In genomic region chr3:81394656-81395055, GRCh38 we compare ENCODE assay signal across 20 cellular contexts.
DNase-seq lines count a peak whose midpoint lies in the region; ATAC-seq and TF ChIP-seq lines count a peak whose summit lies in the region.
"Had no signal": no experiment of that assay in that cellular context is flagged by ENCODE, and none has a peak within 500 bp of the region (broad histone marks: within the 10 kb centered on the region; RNA-seq: fewer than 3 reads in every experiment).

No MANE protein-coding gene starts in this region.

- CTCF ChIA-PET in RWPE1 (lab: Yijun Ruan, JAX) = no interaction called here

- no peaks in the 10 kb centered on the region for H3K27me3 Mint-ChIP-seq in GM23338 (ENCODE audit: insufficient read depth, low read depth, poor library complexity)
- H3K27me3 Mint-ChIP-seq: IgD-negative memory B cell had no signal

- TF ChIP-seq POLR2A in spleen (IDR thresholded peaks at IDR 0.05) = no peak

- H3K27ac ChIP-seq in GM23338 (ENCODE audit: low read depth) (no peak overlapping the region), WERI-Rb-1 (peak overlapping the region; percentile 64), spleen (no peak overlapping the region), RWPE1 (no peak overlapping the region)
- H3K27ac ChIP-seq: BLaER1 had no signal

- H3K9me3 ChIP-seq in WERI-Rb-1 (ENCODE audit: severe bottlenecking) = no peaks in the 10 kb centered on the region
- H3K9me3 ChIP-seq in spleen = no peaks in the 10 kb centered on the region
- H3K9me3 ChIP-seq: BLaER1, Caco-2 had no signal

- H3K4me1 ChIP-seq in GM23338 (ENCODE audit: insufficient read depth) (no peaks in the 10 kb centered on the region), spleen (no peaks in the 10 kb centered on the region)
- H3K4me1 ChIP-seq: BLaER1, Caco-2 had no signal

- H3K79me2 ChIP-seq in GM23338 (replicated peaks; ENCODE audit: insufficient read depth) = no peaks in the 10 kb centered on the region

- H3K4me1 Mint-ChIP-seq in GM23338 = peaks cover 9% of the 10 kb centered on the region; the same call in 2 of the 3 replicates
- H3K4me1 Mint-ChIP-seq: CD8-positive, alpha-beta memory T cell; IgD-negative memory B cell had no signal

- no peaks in the 10 kb centered on the region for H3K9me3 Mint-ChIP-seq in GM23338
- H3K9me3 Mint-ChIP-seq: H9, IgD-negative memory B cell had no signal

- H3K36me3 ChIP-seq in GM23338 (ENCODE audit: insufficient read depth) = no peaks in the 10 kb centered on the region
- H3K36me3 ChIP-seq in WERI-Rb-1 = no peaks in the 10 kb centered on the region
- no peaks in the 10 kb centered on the region for H3K36me3 ChIP-seq in spleen
- H3K36me3 ChIP-seq: BLaER1 had no signal

- H3K4me3 Mint-ChIP-seq in GM23338 = no peak overlapping the region
- H3K4me3 Mint-ChIP-seq: CD8-positive, alpha-beta memory T cell; H9; IgD-negative memory B cell had no signal

- peak overlapping the region; percentile 9; the same call in 1 of the 2 replicates for H2AFZ ChIP-seq in GM23338

- no peak overlapping the region for H3K27ac Mint-ChIP-seq in GM23338
- H3K27ac Mint-ChIP-seq: CD8-positive, alpha-beta memory T cell; H9; IgD-negative memory B cell had no signal

- H3K9me2 ChIP-seq in GM23338 (ENCODE audit: insufficient read depth) = 0 out of 2 replicates have a peak, but pooled peaks cover 6% of the 10 kb centered on the region

- no peaks in the 10 kb centered on the region for H3K36me3 Mint-ChIP-seq in GM23338 (ENCODE audit: low read depth)
- H3K36me3 Mint-ChIP-seq: CD8-positive, alpha-beta memory T cell; IgD-negative memory B cell had no signal

- POLR2A ChIA-PET in RWPE1 (lab: Yijun Ruan, JAX; ENCODE audit: low non-redundant PET) = no interaction called here

- H3K4me2 ChIP-seq in GM23338 = no peak overlapping the region
- H3K4me2 ChIP-seq: BLaER1 had no signal

- no peaks in the 10 kb centered on the region for H3F3A ChIP-seq in GM23338 (replicated peaks; ENCODE audit: low read depth)

- no peaks in the 10 kb centered on the region for H4K20me1 ChIP-seq in GM23338 (replicated peaks; ENCODE audit: insufficient read depth)
- H4K20me1 ChIP-seq: BLaER1 had no signal

- 83 to 100% (median 86%) methylated on average over 1 of the region's 1 CpG for WGBS in spleen, 5 donors

- DNase-seq in NCI-H1105 treated with DMSO at 0.1 percent for 48 hours (lab: John Stamatoyannopoulos, UW) = peak; percentile 25
- DNase-seq in NCI-H1105 (lab: John Stamatoyannopoulos, UW) = no peak
- peak; percentile 63 for DNase-seq in D341Med (ENCODE audit: low spot score)
- no peak for DNase-seq in GM23338 (ENCODE audit: low spot score)
- DNase-seq in WERI-Rb-1 = peak; percentile 31
- no peak for DNase-seq in spleen
- DNase-seq in RWPE1 (ENCODE audit: low spot score) = no peak
- DNase-seq: 8988T; AML-193; Caco-2; CD8-positive, alpha-beta memory T cell; DMS153; DMS79 treated with DMSO at 0.1 percent for 48 hours; EL; GDM1; GOT3; H9 had no signal

- no peak overlapping the region for H3K4me3 ChIP-seq in GM23338
- H3K4me3 ChIP-seq in WERI-Rb-1 (ENCODE audit: low read depth, low read length) = no peak overlapping the region
- no peak overlapping the region for H3K4me3 ChIP-seq in spleen
- H3K4me3 ChIP-seq: BLaER1 had no signal

- intact Hi-C loops in spleen (cut with DNase I; ENCODE audit: low total_unique reads) = no loop called here

- TF ChIP-seq CTCF in GM23338 (conservative IDR thresholded peaks at IDR 0.05; ENCODE audit: low read depth in 2 of 2) (no peak), WERI-Rb-1 (IDR thresholded peaks at IDR 0.05; ENCODE audit: low read depth, low read length) (no peak), spleen (IDR thresholded peaks at IDR 0.05 in 8 of 11, conservative IDR thresholded peaks at IDR 0.05 in 3 of 11) (no peak), RWPE1 (conservative IDR thresholded peaks at IDR 0.05; ENCODE audit: low read depth) (no peak)

- ATAC-seq in GM23338 (no peak), HG03280 (IDR thresholded peaks at IDR 0.05; ENCODE audit: unreplicated experiment) (no peak)

- no peaks in the 10 kb centered on the region for H3K27me3 ChIP-seq in GM23338 (ENCODE audit: insufficient read depth)
- H3K27me3 ChIP-seq in WERI-Rb-1 (ENCODE audit: insufficient read depth, low read depth, severe bottlenecking) = no peaks in the 10 kb centered on the region
- no peaks in the 10 kb centered on the region for H3K27me3 ChIP-seq in spleen (replicated peaks in 1 of 7)
- H3K27me3 ChIP-seq: BLaER1 had no signal

TF ChIP-seq in GM23338, 12 proteins besides CTCF, POLR2A, EP300 and RAD21:
- no peak for TF ChIP-seq ZNF114 (CRISPR knock-in tag; IDR thresholded peaks at IDR 0.05)
- TF ChIP-seq ZNF462 (CRISPR knock-in tag; IDR thresholded peaks at IDR 0.05) = no peak

Comparison
In these comparisons a context has a peak if more than half of its experiments do, and no peak if none do; other contexts are left out.
1. DNase-seq: peak in NCI-H1105 treated with DMSO at 0.1 percent for 48 hours (single experiment), D341Med (single experiment) and WERI-Rb-1 (single experiment); none in NCI-H1105 (single experiment), GM23338 (single experiment), spleen (single experiment) and RWPE1 (single experiment).